Comparison of ENCODE assay signal across 1 cellular context in genomic region chr4:633976-634598, GRCh38.
TF ChIP-seq lines count a peak whose summit lies in the region.

No MANE protein-coding gene starts in this region.

TF ChIP-seq in GM23338, 12 proteins besides CTCF, POLR2A, EP300 and RAD21 (continued from another document):
- TF ChIP-seq STAT1 (IDR thresholded peaks at IDR 0.05; ENCODE audit: unreplicated experiment): no peak
- TF ChIP-seq ZNF331 (CRISPR knock-in tag; IDR thresholded peaks at IDR 0.05; ENCODE audit: low read depth): no peak
- no peak for TF ChIP-seq REST (IDR thresholded peaks at IDR 0.05; ENCODE audit: unreplicated experiment)
- no peak for TF ChIP-seq EZH2 (IDR thresholded peaks at IDR 0.05; ENCODE audit: low read depth, unreplicated experiment)
